17 cellular contexts compared by ENCODE assay signal in the genomic region with DNA sequence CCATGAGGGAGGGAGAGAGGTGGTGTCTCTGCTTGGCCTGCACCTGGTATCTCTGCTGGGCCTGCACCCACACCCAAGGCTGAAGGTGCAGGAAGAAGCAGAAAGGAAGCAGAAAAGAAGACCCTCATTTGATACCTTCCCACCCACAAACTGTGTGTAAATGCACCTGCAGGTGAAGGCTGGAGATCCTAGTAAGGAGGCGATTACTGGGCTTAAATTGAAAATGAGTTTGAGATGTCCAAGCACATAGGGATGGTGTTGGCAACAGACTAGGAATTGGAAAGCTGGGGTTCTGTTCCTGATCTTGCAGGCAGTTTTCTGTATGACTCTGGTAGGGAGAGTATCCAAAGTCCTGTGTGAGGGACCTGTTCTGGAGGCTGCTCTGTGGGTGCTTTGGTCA.
DNase-seq lines count a peak whose midpoint lies in the region; ATAC-seq and TF ChIP-seq lines count a peak whose summit lies in the region.
"Had no signal": no experiment of that assay in that cellular context is flagged by ENCODE, and none has a peak within 500 bp of the region (broad histone marks: within the 10 kb centered on the region; RNA-seq: fewer than 3 reads in every experiment).

No MANE protein-coding gene starts in this region.

- H3K4me1 ChIP-seq in ascending aorta (peaks cover 15 to 49% of the 10 kb centered on the region in 2 donors), trophoblast cell (ENCODE audit: control insufficient read depth in 1 of 2, insufficient read depth in 2 of 2, low read length in 2 of 2) (peaks cover 41 to 59% of the 10 kb centered on the region in 2 experiments), aorta (ENCODE audit: control insufficient read depth in 1 of 2, insufficient read depth in 2 of 2, low read length in 2 of 2) (peaks cover 12 to 13% of the 10 kb centered on the region in 2 donors)
- H3K4me1 ChIP-seq: BLaER1 had no signal

- H3K27me3 ChIP-seq in ascending aorta (no peaks in the 10 kb centered on the region), trophoblast cell (ENCODE audit: insufficient read depth, low read length) (no peaks in the 10 kb centered on the region), aorta (ENCODE audit: control insufficient read depth in 1 of 2, insufficient read depth in 2 of 2, low read length in 1 of 2) (no peaks in the 10 kb centered on the region)
- H3K27me3 ChIP-seq: BLaER1 had no signal

- H2AK5ac ChIP-seq in trophoblast cell (ENCODE audit: low read length) = no peak overlapping the region

- H3K14ac ChIP-seq in trophoblast cell (ENCODE audit: low read length) = peak overlapping the region; percentile 18

- peak overlapping the region; percentile 4 for H3K18ac ChIP-seq in trophoblast cell (ENCODE audit: low read length)

- no CpG with 5 or more reads among the region's 1 CpG for WGBS in trophoblast cell (ENCODE audit: extremely low coverage, insufficient coverage, insufficient read length)
- 67 to 69% methylated on average over 1 of the region's 1 CpG for WGBS in aorta, 2 donors

- H3K9me3 ChIP-seq in ascending aorta (no peaks in the 10 kb centered on the region), trophoblast cell (ENCODE audit: insufficient read depth, low read depth, low read length) (no peaks in the 10 kb centered on the region), aorta (ENCODE audit: control insufficient read depth, low read length) (no peaks in the 10 kb centered on the region)
- H3K9me3 ChIP-seq: BLaER1 had no signal

- intact Hi-C loops in ascending aorta (cut with DNase I) (loop anchor here (2.0 kb wide), 1 partner anchor 81 kb away; no protein-coding TSS in a partner anchor), aorta (cut with DNase I) (loop anchor here in 1 of 2 donors (5.0 kb wide), 1 partner anchor 42 kb away; no protein-coding TSS in a partner anchor)

- H3K9ac ChIP-seq in trophoblast cell (ENCODE audit: low read length) = no peak overlapping the region
- H3K9ac ChIP-seq: BLaER1 had no signal

- peak overlapping the region; percentile 67 for H2BK120ac ChIP-seq in trophoblast cell (ENCODE audit: insufficient read depth, low read length, poor library complexity)

- H2BK12ac ChIP-seq in trophoblast cell (ENCODE audit: low read length) = peak overlapping the region; percentile 38

- TF ChIP-seq CTCF in ascending aorta (IDR thresholded peaks at IDR 0.05) = no peak
- TF ChIP-seq CTCF in coronary artery (IDR thresholded peaks at IDR 0.05) = no peak

- H3K4me3 ChIP-seq in ascending aorta (peak overlapping the region in 1 of 2 donors; percentile 60), coronary artery (peak overlapping the region; percentile 66), trophoblast cell (ENCODE audit: low read depth, low read length) (no peak overlapping the region), aorta (ENCODE audit: low read length in 2 of 2) (no peak overlapping the region)
- H3K4me3 ChIP-seq: BLaER1 had no signal

- H2BK5ac ChIP-seq in trophoblast cell (ENCODE audit: low read depth, low read length, poor library complexity) = peak overlapping the region; percentile 62

- peak overlapping the region; percentile 3 for H3K23ac ChIP-seq in trophoblast cell (ENCODE audit: low read length)

- no peak overlapping the region for H2AFZ ChIP-seq in trophoblast cell (ENCODE audit: insufficient read depth, low read length, poor library complexity)

- H4K91ac ChIP-seq in trophoblast cell (ENCODE audit: low read depth, low read length) = peak overlapping the region; percentile 76

- peak overlapping the region; percentile 17 for H3K4ac ChIP-seq in trophoblast cell (ENCODE audit: low read depth, low read length)

- peaks cover 35% of the 10 kb centered on the region for H3K79me1 ChIP-seq in trophoblast cell (ENCODE audit: low read length)

- H3K4me2 ChIP-seq in trophoblast cell (ENCODE audit: low read length) = peak overlapping the region; percentile 46
- H3K4me2 ChIP-seq: BLaER1 had no signal

- no peak for ATAC-seq in aorta (ENCODE audit: low FRiP score)

- no peaks in the 10 kb centered on the region for H3K36me3 ChIP-seq in ascending aorta
- H3K36me3 ChIP-seq in trophoblast cell (ENCODE audit: control insufficient read depth in 1 of 2, insufficient read depth in 2 of 2, low read length in 2 of 2) = peaks cover 2% of the 10 kb centered on the region in 2 experiments
- H3K36me3 ChIP-seq in aorta (ENCODE audit: control insufficient read depth in 1 of 2, insufficient read depth in 2 of 2, low read length in 1 of 2) = no peaks in the 10 kb centered on the region
- H3K36me3 ChIP-seq: BLaER1 had no signal

- H4K8ac ChIP-seq in trophoblast cell (ENCODE audit: low read depth, low read length) = no peak overlapping the region

- H3K27ac ChIP-seq in ascending aorta (peak overlapping the region; percentile 77 to 79), coronary artery (peak overlapping the region; percentile 70 to 88), trophoblast cell (ENCODE audit: low read depth, low read length) (peak overlapping the region; percentile 93), aorta (ENCODE audit: low read depth in 1 of 2, low read length in 2 of 2) (peak overlapping the region; percentile 83 to 95)
- H3K27ac ChIP-seq: BLaER1, HL-60 had no signal

- no peak overlapping the region for H4K12ac ChIP-seq in trophoblast cell (ENCODE audit: low read depth, low read length)

- DNase-seq in ascending aorta (ENCODE audit: low spot score in 2 of 2) (no peak), coronary artery (ENCODE audit: low spot score) (no peak), trophoblast cell (no peak), aorta (no peak), NCI-H82 (lab: John Stamatoyannopoulos, UW) (no peak), HCEC 1CT (no peak), ecto neural progenitor cell (ENCODE audit: low spot score) (no peak)
- DNase-seq: CD4-positive, CD25-positive, alpha-beta regulatory T cell; H7; NCI-H1048; NCI-H1694; NCI-H2227 treated with DMSO at 0.1 percent for 48 hours; NCI-H526 treated with DMSO at 0.1 percent for 48 hours; RPMI8226; SHP77 had no signal

- H3K79me2 ChIP-seq in trophoblast cell (ENCODE audit: control insufficient read depth, insufficient read depth, low read length, poor library complexity) = peaks cover 8% of the 10 kb centered on the region
